Comparison of ENCODE assay signal across 33 cellular contexts in genomic region chr1:167126317-167126716, GRCh38. TPM values are rescaled to one million over a fixed set of nuclear protein-coding genes. Genes with fewer than 3 reads are reported as not detected.
"Had no signal": no experiment of that assay in that cellular context is flagged by ENCODE, and none has a peak within 500 bp of the region (broad histone marks: within the 10 kb centered on the region; RNA-seq: fewer than 3 reads in every experiment).

No MANE protein-coding gene starts in this region.

- ATAC-seq: effector memory CD8-positive, alpha-beta T cell had no signal

- DNase-seq: activated CD4-positive, alpha-beta memory T cell treated with anti-CD3 and anti-CD28 coated beads for 36 hours; activated CD4-positive, alpha-beta T cell treated with anti-CD3 and anti-CD28 coated beads, Interleukin-2, amount 10 ng/mL, durations not matched to agents 24 days and 14 days; activated CD4-positive, CD25-positive, alpha-beta regulatory T cell treated with anti-CD3 and anti-CD28 coated beads, Interleukin-2, amount 50 U/mL, for 72 hours; activated CD8-positive, alpha-beta memory T cell treated with anti-CD3 and anti-CD28 coated beads, Interleukin-2, amount 50 U/mL, for 4 hours; activated effector memory CD4-positive, alpha-beta T cell treated with anti-CD3 and anti-CD28 coated beads, Interleukin-2, amount 50 U/mL, for 16 hours; activated naive CD4-positive, alpha-beta T cell treated with anti-CD3 and anti-CD28 coated beads for 36 hours; activated naive CD8-positive, alpha-beta T cell treated with anti-CD3 and anti-CD28 coated beads for 36 hours; activated T-cell treated with anti-CD3 and anti-CD28 coated beads, Interleukin-2, amount 50 U/mL, for 1 hour; adrenal gland; cerebellar nuclear complex; effector memory CD8-positive, alpha-beta T cell; foreskin fibroblast; left ventricle myocardium inferior; mesendoderm; natural killer cell; right lobe of liver; stimulated activated CD4-positive, alpha-beta T cell treated with anti-CD3 and anti-CD28 coated beads, Interleukin-2, amount 100 ng/mL, for 48 hours; stimulated activated naive CD4-positive, alpha-beta T cell treated with Interleukin-2 at 50 U/mL for 16 hours; T-helper 9 cell; transverse colon; WERI-Rb-1 had no signal

- H3K9me3 ChIP-seq: adrenal gland, ascending aorta, left ventricle myocardium inferior, right lobe of liver, testis, transverse colon had no signal

- H3K27ac ChIP-seq: adrenal gland, ascending aorta, cardiac muscle cell, coronary artery, left ventricle myocardium inferior, neural progenitor cell, right lobe of liver, testis, transverse colon, WERI-Rb-1 had no signal

- H3K9ac ChIP-seq: neural progenitor cell had no signal

- H3K4me3 ChIP-seq: adrenal gland, ascending aorta, cardiac muscle cell, coronary artery, left ventricle myocardium inferior, lung, neural progenitor cell, right lobe of liver, testis, transverse colon had no signal

- H3K27me3 ChIP-seq: adrenal gland, ascending aorta, cardiac muscle cell, right lobe of liver, testis, transverse colon had no signal

- H3K36me3 ChIP-seq: adrenal gland, neural progenitor cell, right lobe of liver, transverse colon, WERI-Rb-1 had no signal

- H3K4me1 ChIP-seq: ascending aorta had no signal

- H3K4me2 ChIP-seq: neural progenitor cell had no signal

- H2AFZ ChIP-seq: neural progenitor cell had no signal

RNA-seq across cellular contexts. Expression of gene STYXL2, which starts 32.4 kb away (rescaled TPM):
- total RNA-seq: activated CD4-positive, alpha-beta memory T cell treated with anti-CD3 and anti-CD28 coated beads for 36 hours; activated CD4-positive, alpha-beta T cell treated with anti-CD3 and anti-CD28 coated beads, Interleukin-2, amount 10 ng/mL, durations not matched to agents 24 days and 14 days; activated CD8-positive, alpha-beta memory T cell treated with anti-CD3 and anti-CD28 coated beads for 36 hours; activated naive CD4-positive, alpha-beta T cell treated with anti-CD3 and anti-CD28 coated beads for 36 hours; activated naive CD8-positive, alpha-beta T cell treated with anti-CD3 and anti-CD28 coated beads for 36 hours; activated T-helper 1 cell treated with anti-CD3 and anti-CD28 coated beads, Interleukin-12 subunit alpha, Interleukin-12 subunit beta, Interleukin-2, Interleukin-4 antibody, amounts not matched to agents 30 ng/mL and 10 ng/mL and 1 ng/mL, durations not matched to agents 14 hours and 24 hours and 36 hours; endothelial cell of umbilical vein; glomerular endothelial cell; mononuclear cell; natural killer cell had no signal
- polyA plus RNA-seq: endothelial cell of umbilical vein had no signal

RNA-seq across cellular contexts. Expression of gene GPA33, which starts 36.1 kb away (rescaled TPM):
- total RNA-seq: activated CD4-positive, alpha-beta T cell treated with anti-CD3 and anti-CD28 coated beads, Interleukin-2, amount 10 ng/mL, durations not matched to agents 24 days and 14 days; activated naive CD8-positive, alpha-beta T cell treated with anti-CD3 and anti-CD28 coated beads for 36 hours; ascending aorta; endothelial cell of umbilical vein; glomerular endothelial cell; posterior vena cava had no signal
- polyA plus RNA-seq: endothelial cell of umbilical vein had no signal
